9 cellular contexts compared by ENCODE assay signal in genomic region chr15:64209680-64210334, GRCh38. TPM values are rescaled to one million over a fixed set of nuclear protein-coding genes. Genes with fewer than 3 reads are reported as not detected.
DNase-seq lines count a peak whose midpoint lies in the region; ATAC-seq and TF ChIP-seq lines count a peak whose summit lies in the region.
"Had no signal": no experiment of that assay in that cellular context is flagged by ENCODE, and none has a peak within 500 bp of the region (broad histone marks: within the 10 kb centered on the region; RNA-seq: fewer than 3 reads in every experiment).

No MANE protein-coding gene starts in this region.

- H3K9me3 ChIP-seq in CD4-positive, alpha-beta T cell (ENCODE audit: control insufficient read depth, low read length), result no peaks in the 10 kb centered on the region
- H3K9me3 ChIP-seq in skeletal muscle satellite cell (replicated peaks; ENCODE audit: low read length), result no peaks in the 10 kb centered on the region

- CTCF ChIA-PET in CD4-positive, alpha-beta T cell (lab: Charles Lee), result no interaction called here

- H3K27me3 ChIP-seq in CD4-positive, alpha-beta T cell (ENCODE audit: control insufficient read depth, insufficient read depth, low read length), result no peaks in the 10 kb centered on the region
- no peaks in the 10 kb centered on the region for H3K27me3 ChIP-seq in skeletal muscle satellite cell (ENCODE audit: control insufficient read depth, insufficient read depth, low read length)

- no peaks in the 10 kb centered on the region for H3K27me3 Mint-ChIP-seq in CD4-positive, alpha-beta T cell
- H3K27me3 Mint-ChIP-seq: natural killer cell treated with Interleukin-12 subunit alpha and Interleukin-12 subunit beta and Interleukin-15 and Interleukin-18, amount 100 ng/mL, for 72 hours had no signal

- no peak for ATAC-seq in CD4-positive, alpha-beta T cell (ENCODE audit: poor library complexity)
- no peak for ATAC-seq in GM19023 (IDR thresholded peaks at IDR 0.05; ENCODE audit: unreplicated experiment)

- peak overlapping the region; percentile 7 for H3K27ac Mint-ChIP-seq in CD4-positive, alpha-beta T cell
- H3K27ac Mint-ChIP-seq: natural killer cell treated with Interleukin-12 subunit alpha and Interleukin-12 subunit beta and Interleukin-15 and Interleukin-18, amount 100 ng/mL, for 72 hours had no signal

- H3K4me3 Mint-ChIP-seq in CD4-positive, alpha-beta T cell, result no peak overlapping the region
- H3K4me3 Mint-ChIP-seq: natural killer cell treated with Interleukin-12 subunit alpha and Interleukin-12 subunit beta and Interleukin-15 and Interleukin-18, amount 100 ng/mL, for 72 hours had no signal

- peak overlapping the region; percentile 4 for H3K4me2 ChIP-seq in skeletal muscle satellite cell (ENCODE audit: low read length)

- H3K27ac ChIP-seq in CD4-positive, alpha-beta T cell (ENCODE audit: low read depth, low read length), result no peak overlapping the region
- no peak overlapping the region for H3K27ac ChIP-seq in caudate nucleus (ENCODE audit: low read depth, low read length)

- intact Hi-C loops in CD4-positive, alpha-beta T cell (cut with DNase I, micrococcal nuclease), result loop anchor here (2.0 to 5.0 kb wide), 3 partner anchors 147 to 517 kb away; partner anchors contain the start of gene CSNK1G1 (in 1 of the 2)

- TF ChIP-seq CTCF in CD4-positive, alpha-beta T cell (IDR thresholded peaks at IDR 0.05), result peak; percentile 43
- TF ChIP-seq CTCF in epithelial cell of esophagus (IDR thresholded peaks at IDR 0.05; ENCODE audit: insufficient read depth, low read depth, low read length, missing control alignments), result peak; percentile 28

- H3K4me3 ChIP-seq in epithelial cell of esophagus (ENCODE audit: low read length) (no peak overlapping the region), skeletal muscle satellite cell (ENCODE audit: low read length) (no peak overlapping the region)

- no peaks in the 10 kb centered on the region for H3K9me3 Mint-ChIP-seq in CD4-positive, alpha-beta T cell
- H3K9me3 Mint-ChIP-seq: natural killer cell treated with Interleukin-12 subunit alpha and Interleukin-12 subunit beta and Interleukin-15 and Interleukin-18, amount 100 ng/mL, for 72 hours had no signal

- DNase-seq in CD4-positive, alpha-beta T cell, result no peak
- DNase-seq in H4 (ENCODE audit: low spot score) (peak; percentile 9), NOMO-1 treated with dmso at 0.1 percent for 144 hours (lab: John Stamatoyannopoulos, UW; ENCODE audit: unreplicated experiment) (peak; percentile 5), epithelial cell of esophagus (ENCODE audit: low read depth) (peak; percentile 36), OCI-M2 (lab: John Stamatoyannopoulos, UW; ENCODE audit: unreplicated experiment) (no peak), caudate nucleus (lab: John Stamatoyannopoulos, UW) (no peak)

- H3K4me1 Mint-ChIP-seq in CD4-positive, alpha-beta T cell (ENCODE audit: low read depth), result no peaks in the 10 kb centered on the region

- H3K9ac ChIP-seq in skeletal muscle satellite cell (ENCODE audit: low read depth, low read length), result peak overlapping the region; percentile 7

- H3K36me3 ChIP-seq in skeletal muscle satellite cell (ENCODE audit: insufficient read depth, low read length), result peaks cover 16% of the 10 kb centered on the region

- H3K36me3 Mint-ChIP-seq in CD4-positive, alpha-beta T cell (ENCODE audit: low read depth), result peaks cover 60% of the 10 kb centered on the region

- POLR2A ChIA-PET in CD4-positive, alpha-beta T cell (lab: Charles Lee), result no interaction called here

- H3K4me1 ChIP-seq in skeletal muscle satellite cell (ENCODE audit: control insufficient read depth, insufficient read depth, low read length), result no peaks in the 10 kb centered on the region

RNA-seq across cellular contexts. Expression of gene PPIB, which starts 47.0 kb away (rescaled TPM):
- total RNA-seq in CD4-positive, alpha-beta T cell, result 100 to 1,000 TPM; 167 to 169 TPM
- total RNA-seq in H4 (2014; rRNA removed; shearing (Covaris generic)), result 966 and 1,104 TPM in 2 replicates
- total RNA-seq in skeletal muscle satellite cell (2012; rRNA removed), result 995 TPM in 2 replicates

RNA-seq across cellular contexts. Expression of gene SNX22, which starts 58.3 kb away (rescaled TPM):
- under 1 TPM; 0.14 to 0.19 TPM for total RNA-seq in CD4-positive, alpha-beta T cell
- 0.04 TPM in 1 of 2 replicates, not detected in the other for total RNA-seq in H4 (2014; rRNA removed; shearing (Covaris generic))
- total RNA-seq in skeletal muscle satellite cell (2012; rRNA removed), result 0.22 and 0.25 TPM in 2 replicates

Comparison
In these comparisons a context has a peak if more than half of its experiments do, and no peak if none do; other contexts are left out.
1. DNase-seq: peak in H4 (single experiment), NOMO-1 treated with dmso at 0.1 percent for 144 hours (single experiment) and epithelial cell of esophagus (single experiment); none in CD4-positive, alpha-beta T cell (0 of 10), OCI-M2 (single experiment) and caudate nucleus (0 of 61).